ENCODE assay signal across 25 cellular contexts in the genomic region with DNA sequence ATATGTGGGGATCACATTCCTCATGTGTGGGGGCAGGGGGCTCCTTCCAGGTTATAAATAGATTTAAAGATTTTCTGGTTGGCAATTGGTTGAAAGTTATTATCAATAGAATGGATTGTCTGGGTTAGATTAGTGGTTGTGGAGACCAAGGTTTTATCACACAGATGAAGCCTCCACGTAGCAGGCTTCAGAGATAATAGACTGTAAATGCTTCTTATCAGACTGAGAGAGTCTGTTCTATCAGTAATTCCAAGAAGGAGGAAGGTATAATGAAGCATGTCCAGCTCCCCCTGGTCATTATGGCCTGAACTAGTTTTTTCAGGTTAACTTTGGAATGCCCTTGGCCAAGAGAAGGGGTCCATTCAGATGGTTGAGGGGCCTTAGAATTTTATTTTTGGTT.
"Had no signal": no experiment of that assay in that cellular context is flagged by ENCODE, and none has a peak within 500 bp of the region (broad histone marks: within the 10 kb centered on the region; RNA-seq: fewer than 3 reads in every experiment).

No MANE protein-coding gene starts in this region.

- H3K4me1 ChIP-seq: colonic mucosa, esophagus muscularis mucosa, esophagus squamous epithelium, gastroesophageal sphincter, heart left ventricle, heart right ventricle had no signal

- H3K27me3 ChIP-seq: colonic mucosa, dorsolateral prefrontal cortex, esophagus muscularis mucosa, esophagus squamous epithelium, foreskin keratinocyte, gastrocnemius medialis, gastroesophageal sphincter, heart left ventricle, hepatocyte had no signal

- H3K27ac ChIP-seq: colonic mucosa, coronary artery, dorsolateral prefrontal cortex, epithelial cell of prostate, esophagus muscularis mucosa, esophagus squamous epithelium, foreskin keratinocyte, gastrocnemius medialis, gastroesophageal sphincter, heart left ventricle, heart right ventricle, hepatocyte had no signal

- H3K4me3 ChIP-seq: colonic mucosa, coronary artery, dorsolateral prefrontal cortex, esophagus muscularis mucosa, esophagus squamous epithelium, gastrocnemius medialis, gastroesophageal sphincter, heart left ventricle, heart right ventricle, hepatocyte had no signal

- H3K9me3 ChIP-seq: colonic mucosa, esophagus squamous epithelium, gastrocnemius medialis had no signal

- H3K79me2 ChIP-seq: hepatocyte had no signal

- H3K36me3 ChIP-seq: colonic mucosa, esophagus muscularis mucosa, esophagus squamous epithelium, gastrocnemius medialis, gastroesophageal sphincter, heart left ventricle, heart right ventricle had no signal

- H3K4me2 ChIP-seq: hepatocyte had no signal

- H2AFZ ChIP-seq: hepatocyte had no signal

- ATAC-seq: effector memory CD8-positive, alpha-beta T cell; esophagus mucosa; foreskin keratinocyte; gastrocnemius medialis; gastroesophageal sphincter; heart left ventricle; heart right ventricle had no signal

- DNase-seq: colonic mucosa; cortex of kidney; dermis blood vessel endothelial cell; dorsolateral prefrontal cortex; effector CD4-positive, alpha-beta T cell; effector CD8-positive, alpha-beta T cell; effector memory CD4-positive, alpha-beta T cell; effector memory CD8-positive, alpha-beta T cell; endodermal cell; erythroblast; esophagus squamous epithelium; foreskin fibroblast; foreskin keratinocyte; foreskin melanocyte; gastrocnemius medialis; glutamatergic neuron; head of caudate nucleus; heart left ventricle; heart right ventricle had no signal
